17 cellular contexts compared by ENCODE assay signal in genomic region chr13:104389722-104390121, GRCh38.
"Had no signal": no experiment of that assay in that cellular context is flagged by ENCODE, and none has a peak within 500 bp of the region (broad histone marks: within the 10 kb centered on the region; RNA-seq: fewer than 3 reads in every experiment).

No MANE protein-coding gene starts in this region.

- H3K27ac ChIP-seq: cardiac muscle cell, esophagus muscularis mucosa, gastrocnemius medialis, pancreas, sigmoid colon, thyroid gland had no signal

- H3K4me1 ChIP-seq: esophagus muscularis mucosa, gastrocnemius medialis, pancreas, sigmoid colon, thyroid gland had no signal

- DNase-seq: activated CD4-positive, alpha-beta T cell treated with anti-CD3 and anti-CD28 coated beads, Interleukin-2, amount 50 U/mL, for 4 hours; activated CD4-positive, CD25-positive, alpha-beta regulatory T cell treated with anti-CD3 and anti-CD28 coated beads, Interleukin-2, amount 50 U/mL, for 72 hours; activated naive CD4-positive, alpha-beta T cell treated with Interleukin-2 at 50 U/mL for 16 hours; activated naive CD8-positive, alpha-beta T cell treated with anti-CD3 and anti-CD28 coated beads, Interleukin-2, amount 50 U/mL, for 24 hours; activated T-cell treated with anti-CD3 and anti-CD28 coated beads for 4 hours; aorta; gastrocnemius medialis; naive thymus-derived CD4-positive, alpha-beta T cell; pancreas; sigmoid colon; stimulated activated CD4-positive, alpha-beta T cell treated with anti-CD3 and anti-CD28 coated beads, Interleukin-2, amount 100 ng/mL, for 48 hours; thyroid gland had no signal

- H3K9me3 ChIP-seq: gastrocnemius medialis, pancreas, sigmoid colon, thyroid gland had no signal

- H3K36me3 Mint-ChIP-seq: naive thymus-derived CD4-positive, alpha-beta T cell; stimulated activated memory B cell treated with anti-CD40 and anti-IgM and Interleukin-4, amounts not matched to agents 10 μg/mL and 1 μg/mL and 100 μg/mL, for 72 hours had no signal

- H3K4me1 Mint-ChIP-seq: activated naive CD8-positive, alpha-beta T cell treated with anti-CD3 and anti-CD28 coated beads, Interleukin-2, amount 50 U/mL, for 24 hours; activated T-helper 17 cell treated with anti-CD3 and anti-CD28 coated beads, Interleukin-2, amount 50 U/mL, for 72 hours; naive thymus-derived CD4-positive, alpha-beta T cell; stimulated activated memory B cell treated with anti-CD40 and anti-IgM and Interleukin-4, amounts not matched to agents 10 μg/mL and 1 μg/mL and 100 μg/mL, for 72 hours had no signal

- H3K27me3 Mint-ChIP-seq: activated naive CD8-positive, alpha-beta T cell treated with anti-CD3 and anti-CD28 coated beads, Interleukin-2, amount 50 U/mL, for 24 hours; activated T-helper 17 cell treated with anti-CD3 and anti-CD28 coated beads, Interleukin-2, amount 50 U/mL, for 72 hours; naive thymus-derived CD4-positive, alpha-beta T cell; stimulated activated memory B cell treated with anti-CD40 and anti-IgM and Interleukin-4, amounts not matched to agents 10 μg/mL and 1 μg/mL and 100 μg/mL, for 72 hours had no signal

- H3K4me3 Mint-ChIP-seq: activated naive CD8-positive, alpha-beta T cell treated with anti-CD3 and anti-CD28 coated beads, Interleukin-2, amount 50 U/mL, for 24 hours; activated T-helper 17 cell treated with anti-CD3 and anti-CD28 coated beads, Interleukin-2, amount 50 U/mL, for 72 hours; naive thymus-derived CD4-positive, alpha-beta T cell; stimulated activated memory B cell treated with anti-CD40 and anti-IgM and Interleukin-4, amounts not matched to agents 10 μg/mL and 1 μg/mL and 100 μg/mL, for 72 hours had no signal

- H3K4me3 ChIP-seq: cardiac muscle cell, esophagus muscularis mucosa, gastrocnemius medialis, pancreas, sigmoid colon, thyroid gland had no signal

- H3K27me3 ChIP-seq: cardiac muscle cell, esophagus muscularis mucosa, gastrocnemius medialis, pancreas, sigmoid colon, thyroid gland had no signal

- H3K27ac Mint-ChIP-seq: activated naive CD8-positive, alpha-beta T cell treated with anti-CD3 and anti-CD28 coated beads, Interleukin-2, amount 50 U/mL, for 24 hours; activated T-helper 17 cell treated with anti-CD3 and anti-CD28 coated beads, Interleukin-2, amount 50 U/mL, for 72 hours; naive thymus-derived CD4-positive, alpha-beta T cell; stimulated activated memory B cell treated with anti-CD40 and anti-IgM and Interleukin-4, amounts not matched to agents 10 μg/mL and 1 μg/mL and 100 μg/mL, for 72 hours had no signal

- ATAC-seq: activated naive CD8-positive, alpha-beta T cell treated with anti-CD3 and anti-CD28 coated beads, Interleukin-2, amount 50 U/mL, for 24 hours; activated T-helper 17 cell treated with anti-CD3 and anti-CD28 coated beads, Interleukin-2, amount 50 U/mL, for 72 hours; gastrocnemius medialis; left lobe of liver; naive thymus-derived CD4-positive, alpha-beta T cell; pancreas; stimulated activated memory B cell treated with anti-CD40 and anti-IgM and Interleukin-4, amounts not matched to agents 10 μg/mL and 1 μg/mL and 100 μg/mL, for 72 hours had no signal

- H3K36me3 ChIP-seq: cardiac muscle cell, esophagus muscularis mucosa, gastrocnemius medialis, pancreas, sigmoid colon, thyroid gland had no signal
